Comparison of ENCODE assay signal across 19 cellular contexts in the genomic region with DNA sequence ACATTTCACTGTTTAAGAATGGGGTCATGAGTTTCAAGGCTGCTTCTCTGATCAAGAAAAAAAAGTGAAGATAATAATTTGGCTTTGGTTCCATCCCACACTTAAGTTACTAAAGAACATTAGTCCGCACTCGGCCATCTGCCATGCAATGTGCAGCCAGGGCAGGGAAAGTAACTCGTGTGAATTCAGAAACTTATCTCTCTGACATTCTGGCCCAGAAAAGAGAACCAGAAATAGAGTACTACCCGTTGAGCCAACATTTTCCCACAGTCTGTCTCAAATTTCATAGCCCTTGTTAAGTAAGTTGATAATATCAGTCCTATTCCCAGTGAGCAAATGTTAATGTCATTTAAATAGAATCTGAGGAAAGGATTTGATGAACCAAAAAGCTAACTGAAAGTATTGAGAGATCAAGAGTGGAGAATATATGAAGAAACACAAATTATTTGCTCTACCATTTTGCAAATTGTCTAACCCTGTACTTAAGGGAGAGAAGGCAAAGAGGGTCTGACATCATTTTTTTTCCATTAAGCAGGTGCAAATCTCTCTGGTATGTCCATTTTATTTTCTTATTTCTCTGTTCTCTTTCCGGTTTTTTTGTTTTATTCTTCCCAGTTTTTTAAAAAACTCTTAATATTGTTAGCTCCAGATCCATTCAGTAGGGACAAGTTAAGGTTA.
DNase-seq lines count a peak whose midpoint lies in the region; FAIRE-seq and TF ChIP-seq lines count a peak whose summit lies in the region.
"Had no signal": no experiment of that assay in that cellular context is flagged by ENCODE, and none has a peak within 500 bp of the region (broad histone marks: within the 10 kb centered on the region; RNA-seq: fewer than 3 reads in every experiment).

No MANE protein-coding gene starts in this region.

- no peak overlapping the region for H3K27ac Mint-ChIP-seq in activated CD4-positive, alpha-beta T cell treated with anti-CD3 and anti-CD28 coated beads, Interleukin-2, amount 10 ng/mL, durations not matched to agents 7 days and 5 days
- H3K27ac Mint-ChIP-seq: CD14-positive monocyte, naive B cell had no signal

- CTCF ChIA-PET in activated CD4-positive, alpha-beta T cell treated with anti-CD3 and anti-CD28 coated beads, Interleukin-2, amount 10 ng/mL, durations not matched to agents 7 days and 5 days (lab: Charles Lee), result no interaction called here

- no peaks in the 10 kb centered on the region for H3K36me3 Mint-ChIP-seq in activated CD4-positive, alpha-beta T cell treated with anti-CD3 and anti-CD28 coated beads, Interleukin-2, amount 10 ng/mL, durations not matched to agents 7 days and 5 days (ENCODE audit: low read depth)
- H3K36me3 Mint-ChIP-seq: CD14-positive monocyte, naive B cell had no signal

- H3K4me1 Mint-ChIP-seq in activated CD4-positive, alpha-beta T cell treated with anti-CD3 and anti-CD28 coated beads, Interleukin-2, amount 10 ng/mL, durations not matched to agents 7 days and 5 days, result no peaks in the 10 kb centered on the region
- H3K4me1 Mint-ChIP-seq: CD14-positive monocyte, naive B cell had no signal

- POLR2A ChIA-PET in activated CD4-positive, alpha-beta T cell treated with anti-CD3 and anti-CD28 coated beads, Interleukin-2, amount 10 ng/mL, durations not matched to agents 7 days and 5 days (lab: Charles Lee), result no interaction called here

- H3K4me3 Mint-ChIP-seq in activated CD4-positive, alpha-beta T cell treated with anti-CD3 and anti-CD28 coated beads, Interleukin-2, amount 10 ng/mL, durations not matched to agents 7 days and 5 days, result no peak overlapping the region
- H3K4me3 Mint-ChIP-seq: CD14-positive monocyte, naive B cell had no signal

- TF ChIP-seq CTCF in choroid plexus epithelial cell (conservative IDR thresholded peaks at IDR 0.05; ENCODE audit: low read depth, low read length) (no peak), kidney (IDR thresholded peaks at IDR 0.05; ENCODE audit: borderline replicate concordance, extremely low read depth, insufficient read depth) (no peak), thyroid gland (IDR thresholded peaks at IDR 0.05) (no peak), WERI-Rb-1 (IDR thresholded peaks at IDR 0.05; ENCODE audit: low read depth, low read length) (no peak)

- WGBS in thyroid gland, 2 donors, result 47 to 66% methylated on average over 5 of the region's 5 CpGs

- H3K27ac ChIP-seq in kidney (ENCODE audit: low read depth in 2 of 2, low read length in 2 of 2) (no peak overlapping the region), thyroid gland (no peak overlapping the region), WERI-Rb-1 (no peak overlapping the region)
- H3K27ac ChIP-seq: hepatocyte had no signal

- no peak overlapping the region for H3K9ac ChIP-seq in kidney (ENCODE audit: low read length in 2 of 2)

- no peak for FAIRE-seq in kidney (lab: Jason Lieb, UNC)

- H3K9me3 ChIP-seq in kidney (ENCODE audit: control insufficient read depth in 1 of 2, low read length in 2 of 2) (no peaks in the 10 kb centered on the region), thyroid gland (no peaks in the 10 kb centered on the region), WERI-Rb-1 (ENCODE audit: severe bottlenecking) (no peaks in the 10 kb centered on the region)

- no peaks in the 10 kb centered on the region for H3K9me3 Mint-ChIP-seq in activated CD4-positive, alpha-beta T cell treated with anti-CD3 and anti-CD28 coated beads, Interleukin-2, amount 10 ng/mL, durations not matched to agents 7 days and 5 days

- intact Hi-C loops in kidney (cut with DNase I) (no loop called here), thyroid gland (cut with DNase I) (no loop called here)

- H3K27me3 ChIP-seq in thyroid gland (no peaks in the 10 kb centered on the region), WERI-Rb-1 (ENCODE audit: insufficient read depth, low read depth, severe bottlenecking) (no peaks in the 10 kb centered on the region)
- H3K27me3 ChIP-seq: hepatocyte had no signal

- H3K4me3 ChIP-seq in choroid plexus epithelial cell (ENCODE audit: low read depth, low read length), result no peak overlapping the region
- no peak overlapping the region for H3K4me3 ChIP-seq in kidney (ENCODE audit: low read length in 2 of 2)
- no peak overlapping the region for H3K4me3 ChIP-seq in thyroid gland (replicated peaks in 1 of 3)
- H3K4me3 ChIP-seq in WERI-Rb-1 (ENCODE audit: low read depth, low read length), result no peak overlapping the region
- H3K4me3 ChIP-seq: hepatocyte had no signal

- no peaks in the 10 kb centered on the region for H3K36me3 ChIP-seq in kidney (ENCODE audit: control insufficient read depth in 1 of 2, insufficient read depth in 2 of 2, low read length in 2 of 2)
- no peaks in the 10 kb centered on the region for H3K36me3 ChIP-seq in thyroid gland
- H3K36me3 ChIP-seq in WERI-Rb-1, result no peaks in the 10 kb centered on the region

- DNase-seq in NCI-H1092 treated with DMSO at 0.1 percent for 48 hours (lab: John Stamatoyannopoulos, UW) (peak; percentile 8), NCI-H1092 (lab: John Stamatoyannopoulos, UW) (no peak), choroid plexus epithelial cell (ENCODE audit: low read depth) (peak; percentile 50), kidney (peak; percentile 78), thyroid gland (peak; percentile 4 to 6), NAMALWA (ENCODE audit: low spot score) (no peak), WERI-Rb-1 (no peak)
- DNase-seq in activated CD4-positive, alpha-beta T cell treated with anti-CD3 and anti-CD28 coated beads, Interleukin-2, amount 10 ng/mL, durations not matched to agents 7 days and 5 days, result no peak
- DNase-seq: 8988T; activated gamma-delta T cell treated with Interleukin-2 at 50 U/mL for 16 hours; DMS79; Kasumi-1; naive B cell; NCI-H187; NCI-H526 treated with DMSO at 0.1 percent for 48 hours; retina; stimulated activated CD4-positive, alpha-beta T cell treated with anti-CD3 and anti-CD28 coated beads, Interleukin-2, amount 100 ng/mL, for 24 hours had no signal

- no peak for TF ChIP-seq POLR2A in thyroid gland (IDR thresholded peaks at IDR 0.05)

- H3K4me1 ChIP-seq in kidney (ENCODE audit: control insufficient read depth in 1 of 2, insufficient read depth in 1 of 2, low read depth in 1 of 2, low read length in 2 of 2), result no peaks in the 10 kb centered on the region
- no peaks in the 10 kb centered on the region for H3K4me1 ChIP-seq in thyroid gland

- H3K27me3 Mint-ChIP-seq in activated CD4-positive, alpha-beta T cell treated with anti-CD3 and anti-CD28 coated beads, Interleukin-2, amount 10 ng/mL, durations not matched to agents 7 days and 5 days, result peaks cover 13% of the 10 kb centered on the region
- H3K27me3 Mint-ChIP-seq: naive B cell had no signal

Comparison
In these comparisons a context has a peak if more than half of its experiments do, and no peak if none do; other contexts are left out.
1. DNase-seq: peak in NCI-H1092 treated with DMSO at 0.1 percent for 48 hours (single experiment), choroid plexus epithelial cell (single experiment), kidney (single experiment) and thyroid gland (2 of 2); none in NCI-H1092 (single experiment), NAMALWA (single experiment), activated CD4-positive, alpha-beta T cell treated with anti-CD3 and anti-CD28 coated beads, Interleukin-2, amount 10 ng/mL, durations not matched to agents 7 days and 5 days (single experiment) and WERI-Rb-1 (single experiment).